1 cellular context compared by ENCODE assay signal in the genomic region with DNA sequence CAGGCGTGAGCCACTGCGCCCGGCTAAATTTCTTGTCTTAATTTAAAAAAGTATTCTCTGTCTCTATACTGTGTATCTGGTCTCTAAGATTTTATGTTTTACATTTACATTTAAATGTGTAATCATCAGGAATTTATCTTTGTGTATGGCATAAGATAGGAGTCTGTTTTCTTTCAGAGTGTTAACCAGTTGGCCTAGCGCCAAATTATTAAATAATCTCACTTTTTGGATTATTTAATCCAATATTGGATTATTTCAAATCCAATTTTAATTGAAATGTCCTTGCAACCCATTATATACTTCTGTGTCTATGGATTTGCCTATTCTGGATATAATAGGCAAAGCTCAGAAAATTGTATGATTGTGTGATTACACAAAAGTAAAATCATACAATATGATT.
TF ChIP-seq lines count a peak whose summit lies in the region.

No MANE protein-coding gene starts in this region.

TF ChIP-seq in HEK293, 187 proteins besides CTCF, POLR2A, EP300 and RAD21 (continued from another document):
- TF ChIP-seq, protein P1, sequence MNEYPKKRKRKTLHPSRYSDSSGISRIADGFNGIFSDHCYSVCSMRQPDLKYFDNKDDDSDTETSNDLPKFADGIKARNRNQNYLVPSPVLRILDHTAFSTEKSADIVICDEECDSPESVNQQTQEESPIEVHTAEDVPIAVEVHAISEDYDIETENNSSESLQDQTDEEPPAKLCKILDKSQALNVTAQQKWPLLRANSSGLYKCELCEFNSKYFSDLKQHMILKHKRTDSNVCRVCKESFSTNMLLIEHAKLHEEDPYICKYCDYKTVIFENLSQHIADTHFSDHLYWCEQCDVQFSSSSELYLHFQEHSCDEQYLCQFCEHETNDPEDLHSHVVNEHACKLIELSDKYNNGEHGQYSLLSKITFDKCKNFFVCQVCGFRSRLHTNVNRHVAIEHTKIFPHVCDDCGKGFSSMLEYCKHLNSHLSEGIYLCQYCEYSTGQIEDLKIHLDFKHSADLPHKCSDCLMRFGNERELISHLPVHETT (tag by site-specific recombination; IDR thresholded peaks at IDR 0.05), result no peak
